Comparison of ENCODE assay signal across 2 cellular contexts in the genomic region with DNA sequence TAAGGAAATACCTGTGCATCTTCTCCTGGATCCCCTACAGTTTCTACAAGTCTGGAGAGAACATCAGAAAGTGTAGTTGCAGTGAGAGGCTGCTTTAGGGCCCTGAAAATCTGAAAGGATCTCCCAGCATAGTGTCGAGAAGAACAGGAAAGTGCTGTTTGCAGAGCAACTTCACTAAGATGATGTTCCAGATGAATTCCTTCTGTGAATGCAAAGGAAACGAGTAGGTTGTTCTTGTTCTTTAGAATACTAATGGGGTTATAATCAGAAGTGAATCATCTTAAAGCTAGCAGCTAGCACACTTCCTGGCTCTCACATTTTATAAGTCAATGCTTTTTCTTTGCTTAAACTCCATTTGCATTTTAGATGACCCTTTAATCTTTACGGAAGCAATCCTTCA.
A peak's percentile ranks its signal among the peaks of the same experiment; 100 is the strongest.
TF ChIP-seq lines count a peak whose summit lies in the region.

No MANE protein-coding gene starts in this region.

TF ChIP-seq in WTC11, 78 proteins besides CTCF, POLR2A, EP300 and RAD21:
- TF ChIP-seq ATF3 (CRISPR knock-in tag; conservative IDR thresholded peaks at IDR 0.05) (no peak), NFE2L1 (CRISPR knock-in tag; IDR thresholded peaks at IDR 0.05) (no peak)
- TF ChIP-seq, protein P1, sequence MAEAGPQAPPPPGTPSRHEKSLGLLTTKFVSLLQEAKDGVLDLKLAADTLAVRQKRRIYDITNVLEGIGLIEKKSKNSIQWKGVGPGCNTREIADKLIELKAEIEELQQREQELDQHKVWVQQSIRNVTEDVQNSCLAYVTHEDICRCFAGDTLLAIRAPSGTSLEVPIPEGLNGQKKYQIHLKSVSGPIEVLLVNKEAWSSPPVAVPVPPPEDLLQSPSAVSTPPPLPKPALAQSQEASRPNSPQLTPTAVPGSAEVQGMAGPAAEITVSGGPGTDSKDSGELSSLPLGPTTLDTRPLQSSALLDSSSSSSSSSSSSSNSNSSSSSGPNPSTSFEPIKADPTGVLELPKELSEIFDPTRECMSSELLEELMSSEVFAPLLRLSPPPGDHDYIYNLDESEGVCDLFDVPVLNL (CRISPR knock-in tag; IDR thresholded peaks at IDR 0.05; ENCODE audit: borderline replicate concordance, low read depth): no peak

TF ChIP-seq in endothelial cell of umbilical vein, 7 proteins besides CTCF, POLR2A, EP300 and RAD21:
- TF ChIP-seq FOS (IDR thresholded peaks at IDR 0.05; ENCODE audit: borderline replicate concordance, insufficient read depth, low read length) (peak; percentile 54), JUN (IDR thresholded peaks at IDR 0.05; ENCODE audit: borderline replicate concordance, insufficient read depth, insufficient read length, low read depth) (no peak)
